ENCODE assay signal across 15 cellular contexts in the genomic region with DNA sequence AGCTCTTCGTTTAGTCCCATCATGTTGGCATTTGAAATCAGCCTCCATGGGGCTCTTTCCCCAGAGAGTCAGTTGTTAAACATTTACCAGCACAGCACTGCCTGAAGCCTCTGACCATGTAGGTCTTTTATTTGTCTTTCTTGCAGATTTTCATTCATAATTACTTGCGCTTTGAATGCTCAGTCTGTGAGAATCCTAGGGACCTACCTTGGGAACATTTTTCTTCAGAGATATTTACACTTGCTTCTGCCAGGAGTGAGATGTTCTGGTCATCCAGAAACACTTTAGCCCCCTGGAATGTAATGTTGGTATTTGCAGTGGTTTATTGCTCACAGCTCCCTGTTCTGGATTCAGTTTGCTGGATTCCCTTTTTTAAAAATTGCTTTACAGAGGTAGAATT. TPM values are rescaled to one million over a fixed set of nuclear protein-coding genes. Genes with fewer than 3 reads are reported as not detected.
DNase-seq lines count a peak whose midpoint lies in the region; TF ChIP-seq lines count a peak whose summit lies in the region.
"Had no signal": no experiment of that assay in that cellular context is flagged by ENCODE, and none has a peak within 500 bp of the region (broad histone marks: within the 10 kb centered on the region; RNA-seq: fewer than 3 reads in every experiment).

No MANE protein-coding gene starts in this region.

- no peak overlapping the region for H3K9ac ChIP-seq in mesenchymal stem cell (ENCODE audit: low read length)
- H3K9ac ChIP-seq: BLaER1, GM23248 had no signal

- CTCF ChIA-PET in HEK293 (lab: Yijun Ruan, JAX), result no interaction called here

- H4K8ac ChIP-seq in mesenchymal stem cell (ENCODE audit: low read length), result no peak overlapping the region

- no peaks in the 10 kb centered on the region for H3K79me1 ChIP-seq in mesenchymal stem cell (replicated peaks; ENCODE audit: low read length, poor library complexity, severe bottlenecking)

- no peak overlapping the region for H3K4me3 Mint-ChIP-seq in chondrocyte (ENCODE audit: unreplicated experiment)
- H3K4me3 Mint-ChIP-seq: CD14-positive monocyte; CD4-positive, alpha-beta memory T cell; IgD-negative memory B cell had no signal

- peak; percentile 36 for DNase-seq in epithelial cell of proximal tubule (ENCODE audit: low read depth)
- DNase-seq in mesenchymal stem cell, result no peak
- no peak for DNase-seq in D341Med (ENCODE audit: low spot score)
- no peak for DNase-seq in uterus
- no peak for DNase-seq in chondrocyte (ENCODE audit: low spot score)
- DNase-seq: CD4-positive, alpha-beta memory T cell; DMS79 treated with DMSO at 0.1 percent for 48 hours; GF-D8; GM23248; KBM-7 had no signal

- H3K14ac ChIP-seq in mesenchymal stem cell (ENCODE audit: low read length in 2 of 2), result no peak overlapping the region

- H2AK5ac ChIP-seq in mesenchymal stem cell (ENCODE audit: low read length, severe bottlenecking), result no peak overlapping the region

- POLR2A ChIA-PET in HEK293 (lab: Yijun Ruan, JAX), result no interaction called here

- no peak overlapping the region for H4K91ac ChIP-seq in mesenchymal stem cell (ENCODE audit: low read length)

- no peak overlapping the region for H3K23ac ChIP-seq in mesenchymal stem cell (ENCODE audit: low read length in 2 of 2)

- H3K27ac Mint-ChIP-seq in chondrocyte (ENCODE audit: unreplicated experiment), result no peak overlapping the region

- no peak overlapping the region for H2AFZ ChIP-seq in mesenchymal stem cell (ENCODE audit: low read depth, low read length)
- H2AFZ ChIP-seq: GM23248 had no signal

- H2BK120ac ChIP-seq in mesenchymal stem cell (ENCODE audit: low read depth, low read length), result no peak overlapping the region

- no peaks in the 10 kb centered on the region for H3K36me3 Mint-ChIP-seq in chondrocyte (ENCODE audit: low read depth)
- H3K36me3 Mint-ChIP-seq: CD14-positive monocyte; CD4-positive, alpha-beta memory T cell had no signal

- peaks cover 0 to 8% of the 10 kb centered on the region in 2 experiments for H3K27me3 ChIP-seq in mesenchymal stem cell (ENCODE audit: control insufficient read depth in 1 of 2, insufficient read depth in 1 of 2, low read length in 2 of 2)
- no peaks in the 10 kb centered on the region for H3K27me3 ChIP-seq in uterus
- H3K27me3 ChIP-seq: BLaER1 had no signal

- H3K27ac ChIP-seq in HEK293 (ENCODE audit: extremely low read depth, low read depth, low read length), result no peak overlapping the region
- H3K27ac ChIP-seq in mesenchymal stem cell (ENCODE audit: low read length, poor library complexity, severe bottlenecking), result peak overlapping the region; percentile 53
- no peak overlapping the region for H3K27ac ChIP-seq in uterus
- H3K27ac ChIP-seq: BLaER1, GM23248 had no signal

- H3K36me3 ChIP-seq in HEK293 (ENCODE audit: control insufficient read depth in 2 of 2, insufficient read depth in 1 of 2, low read length in 2 of 2) (no peaks in the 10 kb centered on the region), mesenchymal stem cell (ENCODE audit: control insufficient read depth in 1 of 2, insufficient read depth in 2 of 2, low read depth in 1 of 2, low read length in 2 of 2) (no peaks in the 10 kb centered on the region), uterus (no peaks in the 10 kb centered on the region)
- H3K36me3 ChIP-seq: BLaER1 had no signal

- H3K4ac ChIP-seq in mesenchymal stem cell (ENCODE audit: low read depth in 1 of 2, low read length in 2 of 2), result no peak overlapping the region

- no peak overlapping the region for H2BK15ac ChIP-seq in mesenchymal stem cell (ENCODE audit: low read depth, poor library complexity, severe bottlenecking)

- H3K4me3 ChIP-seq in HEK293 (ENCODE audit: low read depth, low read length) (no peak overlapping the region), epithelial cell of proximal tubule (ENCODE audit: low read depth, low read length) (no peak overlapping the region), mesenchymal stem cell (ENCODE audit: insufficient read depth in 1 of 2, low read depth in 1 of 2, low read length in 2 of 2) (no peak overlapping the region), uterus (no peak overlapping the region)
- H3K4me3 ChIP-seq: BLaER1, GM23248 had no signal

- H3K4me1 Mint-ChIP-seq in chondrocyte (ENCODE audit: low read depth), result no peaks in the 10 kb centered on the region
- H3K4me1 Mint-ChIP-seq: CD4-positive, alpha-beta memory T cell; IgD-negative memory B cell had no signal

- TF ChIP-seq CTCF in HEK293 (tag by site-specific recombination; IDR thresholded peaks at IDR 0.05), result no peak
- TF ChIP-seq CTCF in epithelial cell of proximal tubule (conservative IDR thresholded peaks at IDR 0.05; ENCODE audit: low read depth, low read length), result no peak
- no peak for TF ChIP-seq CTCF in uterus (IDR thresholded peaks at IDR 0.05)
- TF ChIP-seq CTCF in chondrocyte (IDR thresholded peaks at IDR 0.05), result no peak

- no peak overlapping the region for H2BK5ac ChIP-seq in mesenchymal stem cell (ENCODE audit: low read depth, low read length, poor library complexity, severe bottlenecking)

- TF ChIP-seq POLR2A in uterus (IDR thresholded peaks at IDR 0.05), result no peak

- H3K18ac ChIP-seq in mesenchymal stem cell (ENCODE audit: low read depth in 1 of 2, low read length in 2 of 2), result no peak overlapping the region

- H2BK12ac ChIP-seq in mesenchymal stem cell (ENCODE audit: low read length in 2 of 2), result no peak overlapping the region

- no peaks in the 10 kb centered on the region for H3K4me1 ChIP-seq in HEK293 (ENCODE audit: control insufficient read depth, insufficient read depth, low read length)
- peaks cover 7% of the 10 kb centered on the region for H3K4me1 ChIP-seq in mesenchymal stem cell (ENCODE audit: control insufficient read depth, insufficient read depth, low read depth, low read length)
- H3K4me1 ChIP-seq in uterus, result no peaks in the 10 kb centered on the region
- H3K4me1 ChIP-seq: BLaER1 had no signal

- no peak overlapping the region for H3K4me2 ChIP-seq in mesenchymal stem cell (ENCODE audit: low read length, poor library complexity, severe bottlenecking)
- H3K4me2 ChIP-seq: BLaER1 had no signal

- H3K9me3 Mint-ChIP-seq in chondrocyte (ENCODE audit: low read depth), result no peaks in the 10 kb centered on the region
- H3K9me3 Mint-ChIP-seq: IgD-negative memory B cell had no signal

- H3K27me3 Mint-ChIP-seq in chondrocyte (ENCODE audit: low read depth), result peaks cover 12% of the 10 kb centered on the region

- H3K9me3 ChIP-seq in HEK293 (ENCODE audit: control insufficient read depth, insufficient read depth, low read depth, low read length) (no peaks in the 10 kb centered on the region), mesenchymal stem cell (ENCODE audit: control insufficient read depth, low read length) (no peaks in the 10 kb centered on the region), uterus (no peaks in the 10 kb centered on the region)
- H3K9me3 ChIP-seq: BLaER1 had no signal

- 88% methylated on average over 2 of the region's 2 CpGs for WGBS in mesenchymal stem cell

- intact Hi-C loops in uterus (cut with DNase I; ENCODE audit: low total_unique reads), result no loop called here

TF ChIP-seq in HEK293, 187 proteins besides CTCF, POLR2A, EP300 and RAD21:
- TF ChIP-seq ZNF266 (tag by site-specific recombination; IDR thresholded peaks at IDR 0.05; ENCODE audit: low read depth) (peak; percentile 53; the same call in 1 of the 2 replicates), ZBTB17 (tag by site-specific recombination; IDR thresholded peaks at IDR 0.05) (no peak)
TF ChIP-seq in HEK293: peak in this region for 1.

RNA-seq across cellular contexts. Expression of gene RPH3A, which starts 41.7 kb away (rescaled TPM):
- total RNA-seq in epithelial cell of proximal tubule, result 0.07 TPM in 1 of 2 replicates, not detected in the other
- polyA plus RNA-seq in mesenchymal stem cell (2013, experiment 1 of 2), result not detected
- not detected for polyA plus RNA-seq in mesenchymal stem cell (2013, experiment 2 of 2)
- 1 to 10 TPM in 1 of 4 donors, not detected in 3; 1.6 TPM for total RNA-seq in uterus
- total RNA-seq in chondrocyte, result not detected in 3 replicates
- total RNA-seq: CD4-positive, alpha-beta memory T cell; GM23248 had no signal
- polyA plus RNA-seq: AG04450; CD4-positive, alpha-beta memory T cell; GM23248; IgD-negative memory B cell had no signal
